In the genomic region with DNA sequence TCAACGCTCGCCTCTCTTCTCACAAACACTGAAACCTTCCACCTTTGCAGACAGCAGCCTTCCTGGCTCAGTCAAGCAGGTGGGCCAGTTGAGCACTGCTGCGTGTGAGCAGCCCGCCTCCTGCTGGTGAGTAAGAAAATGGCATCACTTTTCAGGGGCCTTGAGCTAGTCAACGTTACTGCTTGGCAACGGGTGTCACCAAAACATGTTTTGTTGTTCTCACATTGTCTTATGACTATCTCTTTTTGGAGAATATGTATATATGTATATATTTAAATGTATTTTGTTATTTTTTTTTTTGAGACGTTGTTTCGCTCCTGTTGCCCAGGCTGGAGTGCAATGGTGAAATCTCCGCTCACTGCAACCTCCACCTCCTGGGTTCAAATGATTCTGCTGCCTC, we compare ENCODE assay signal across 9 cellular contexts.
DNase-seq lines count a peak whose midpoint lies in the region; ATAC-seq and TF ChIP-seq lines count a peak whose summit lies in the region.
"Had no signal": no experiment of that assay in that cellular context is flagged by ENCODE, and none has a peak within 500 bp of the region (broad histone marks: within the 10 kb centered on the region; RNA-seq: fewer than 3 reads in every experiment).

No MANE protein-coding gene starts in this region.

- no peak overlapping the region for H3K4me3 ChIP-seq in NB4 (ENCODE audit: low read depth, low read length)
- H3K4me3 ChIP-seq: BLaER1 had no signal

- no peak for TF ChIP-seq POLR2A in NB4 (IDR thresholded peaks at IDR 0.05; ENCODE audit: extremely low read depth, insufficient read length)

- TF ChIP-seq CTCF in NB4 (IDR thresholded peaks at IDR 0.05; ENCODE audit: low read depth, low read length): peak; percentile 83

- peak; percentile 81 for ATAC-seq in HG02571 (IDR thresholded peaks at IDR 0.05; ENCODE audit: unreplicated experiment)

- DNase-seq in NCI-H446 (lab: John Stamatoyannopoulos, UW) (peak; percentile 18 to 61), NCI-H446 treated with DMSO at 0.1 percent for 48 hours (lab: John Stamatoyannopoulos, UW) (no peak), NB4 (ENCODE audit: low read depth) (peak; percentile 75), T-helper 22 cell (ENCODE audit: low read depth) (peak; percentile 27), anterior cingulate cortex (lab: John Stamatoyannopoulos, UW) (peak in 46 of 58 donors; percentile 10 to 70 (median 38)), hypothalamus (lab: John Stamatoyannopoulos, UW) (peak in 40 of 51 donors; percentile 5 to 76 (median 37))
- peak; percentile 40 to 43 (median 41) for DNase-seq in stimulated activated CD4-positive, alpha-beta T cell treated with anti-CD3 and anti-CD28 coated beads, Interleukin-12 subunit alpha, Interleukin-12 subunit beta, amount 100 ng/mL, for 48 hours (ENCODE audit: low read depth in 2 of 3, low spot score in 1 of 3)
